In the genomic region with DNA sequence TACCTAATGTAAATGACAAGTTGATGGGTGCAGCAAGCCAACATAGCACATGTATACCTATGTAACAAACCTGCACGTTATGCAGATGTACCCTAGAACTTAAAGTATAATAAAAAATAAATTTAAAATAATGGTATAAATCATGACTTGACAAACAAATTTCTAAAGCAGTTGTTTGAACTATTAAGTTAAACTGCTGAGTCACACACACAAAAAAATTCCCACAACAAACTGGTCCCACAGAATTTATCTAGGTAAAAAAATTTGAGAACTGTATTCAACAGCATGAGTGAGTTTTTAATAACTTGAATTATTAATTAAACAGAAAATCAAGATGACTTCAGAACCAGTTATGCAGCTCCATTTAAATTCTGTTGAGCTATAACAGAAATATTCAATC, we compare ENCODE assay signal across 21 cellular contexts.
DNase-seq lines count a peak whose midpoint lies in the region; ATAC-seq, FAIRE-seq and TF ChIP-seq lines count a peak whose summit lies in the region.
"Had no signal": no experiment of that assay in that cellular context is flagged by ENCODE, and none has a peak within 500 bp of the region (broad histone marks: within the 10 kb centered on the region; RNA-seq: fewer than 3 reads in every experiment).

No MANE protein-coding gene starts in this region.

- no peak overlapping the region for H3K4me3 Mint-ChIP-seq in naive thymus-derived CD8-positive, alpha-beta T cell
- H3K4me3 Mint-ChIP-seq: B cell; CD4-positive, alpha-beta T cell; CD8-positive, alpha-beta T cell had no signal

- no peaks in the 10 kb centered on the region for H3K36me3 Mint-ChIP-seq in naive thymus-derived CD8-positive, alpha-beta T cell
- H3K36me3 Mint-ChIP-seq: CD8-positive, alpha-beta T cell had no signal

- peaks cover 4 to 13% of the 10 kb centered on the region in 2 experiments; a peak in 3 of 4 replicates for H3K79me1 ChIP-seq in IMR-90 (ENCODE audit: low read depth in 1 of 2, low read length in 2 of 2)

- no peak overlapping the region for H3K4me2 ChIP-seq in A549
- H3K4me2 ChIP-seq in IMR-90 (ENCODE audit: low read depth, low read length): no peak overlapping the region
- H3K4me2 ChIP-seq: BLaER1 treated with 17β-estradiol and CSF1 and Interleukin-3, amounts not matched to agents 10 nM and 100 nM had no signal

- TF ChIP-seq POLR2A in A549 (IDR thresholded peaks at IDR 0.05; ENCODE audit: low read length) (no peak), IMR-90 (IDR thresholded peaks at IDR 0.05; ENCODE audit: low read depth, low read length) (no peak)

- H3K18ac ChIP-seq in IMR-90 (ENCODE audit: low read depth, low read length): no peak overlapping the region

- H3K9ac ChIP-seq in IMR-90 (ENCODE audit: low read depth, low read length): no peak overlapping the region
- H3K9ac ChIP-seq: BLaER1 treated with 17β-estradiol and CSF1 and Interleukin-3, amounts not matched to agents 10 nM and 100 nM had no signal

- H4K5ac ChIP-seq in IMR-90 (ENCODE audit: low read depth, low read length): no peak overlapping the region

- H2BK120ac ChIP-seq in IMR-90 (ENCODE audit: low read depth, low read length): no peak overlapping the region

- H3K4me1 ChIP-seq in A549: no peaks in the 10 kb centered on the region
- H3K4me1 ChIP-seq in IMR-90 (ENCODE audit: control insufficient read depth, insufficient read depth, low read length): no peaks in the 10 kb centered on the region
- no peaks in the 10 kb centered on the region for H3K4me1 ChIP-seq in ascending aorta
- H3K4me1 ChIP-seq: Caco-2 had no signal

- H3K4me1 Mint-ChIP-seq in naive thymus-derived CD8-positive, alpha-beta T cell: no peaks in the 10 kb centered on the region
- H3K4me1 Mint-ChIP-seq: B cell had no signal

- no peak overlapping the region for H2AK9ac ChIP-seq in IMR-90 (replicated peaks; ENCODE audit: low read depth, low read length, poor library complexity)

- H2BK15ac ChIP-seq in IMR-90 (ENCODE audit: low read depth, low read length): no peak overlapping the region

- ATAC-seq in A549 (no peak), IMR-90 (ENCODE audit: low read depth) (no peak)
- no peak for ATAC-seq in naive thymus-derived CD8-positive, alpha-beta T cell
- ATAC-seq: CD8-positive, alpha-beta T cell had no signal

- intact Hi-C loops in IMR-90 (cut with micrococcal nuclease): no loop called here
- intact Hi-C loops in ascending aorta (cut with DNase I): no loop called here

- no TSS peak for BruUV-seq in IMR-90 (replicated peaks; lab: Mats Ljungman, UMichigan)

- H3K9me3 Mint-ChIP-seq in naive thymus-derived CD8-positive, alpha-beta T cell: peaks cover 5 to 36% (median 14%) of the 10 kb centered on the region in 9 donors

- H2AFZ ChIP-seq in IMR-90 (replicated peaks; ENCODE audit: low read length, poor library complexity): no peak overlapping the region

- H3K27me3 Mint-ChIP-seq in naive thymus-derived CD8-positive, alpha-beta T cell: peaks cover 0 to 6% (median 0%) of the 10 kb centered on the region in 5 donors
- H3K27me3 Mint-ChIP-seq: B cell; CD4-positive, alpha-beta T cell had no signal

- H4K8ac ChIP-seq in IMR-90 (ENCODE audit: low read depth in 2 of 2, low read length in 2 of 2): no peak overlapping the region

- DNase-seq in A549 (ENCODE audit: low read depth in 1 of 2, low spot score in 1 of 2): no peak
- DNase-seq in IMR-90: no peak
- DNase-seq in naive thymus-derived CD8-positive, alpha-beta T cell: no peak
- no peak for DNase-seq in ascending aorta (ENCODE audit: low spot score in 2 of 2)
- DNase-seq: 8988T; AML-193; Caco-2; Calu3; CD4-positive, alpha-beta T cell; CD8-positive, alpha-beta T cell; DMS79 treated with DMSO at 0.1 percent for 48 hours; GF-D8 had no signal

- POLR2A ChIA-PET in A549 (lab: Yijun Ruan, JAX) (no interaction called here), IMR-90 (lab: Charles Lee; ENCODE audit: unreplicated experiment) (no interaction called here)
- POLR2A ChIA-PET in naive thymus-derived CD8-positive, alpha-beta T cell (lab: Charles Lee): no interaction called here

- no peaks in the 10 kb centered on the region; the same call in 1 of the 2 replicates for H4K20me1 ChIP-seq in IMR-90 (ENCODE audit: insufficient read depth, low read length)
- H4K20me1 ChIP-seq: BLaER1 treated with 17β-estradiol and CSF1 and Interleukin-3, amounts not matched to agents 10 nM and 100 nM had no signal

- H3K56ac ChIP-seq in IMR-90 (ENCODE audit: extremely low read depth, insufficient read depth, low read length): no peak overlapping the region

- H3K14ac ChIP-seq in IMR-90 (replicated peaks; ENCODE audit: low read depth, low read length): no peak overlapping the region

- dilution Hi-C loops in IMR-90 (cut with HindIII; ENCODE audit: low sequenced_read_pairs, unreplicated experiment): no loop called here

- H3K27ac Mint-ChIP-seq in naive thymus-derived CD8-positive, alpha-beta T cell: no peak overlapping the region
- H3K27ac Mint-ChIP-seq: B cell; CD4-positive, alpha-beta T cell; CD8-positive, alpha-beta T cell had no signal

- H3K27me3 ChIP-seq in IMR-90 (ENCODE audit: control insufficient read depth, insufficient read depth, low read length) (no peaks in the 10 kb centered on the region), ascending aorta (no peaks in the 10 kb centered on the region)
- H3K27me3 ChIP-seq: BLaER1 treated with 17β-estradiol and CSF1 and Interleukin-3, amounts not matched to agents 10 nM and 100 nM had no signal

- no peak overlapping the region for H3K23ac ChIP-seq in IMR-90 (ENCODE audit: low read depth, low read length)

- no peaks in the 10 kb centered on the region for H3K9me1 ChIP-seq in IMR-90 (ENCODE audit: insufficient read depth, low read length)

- in situ Hi-C loops in IMR-90 (cut with MboI; ENCODE audit: low sequenced_read_pairs): no loop called here

- H3K4me3 ChIP-seq in A549 (no peak overlapping the region), IMR-90 (ENCODE audit: insufficient read depth, low read depth, low read length) (no peak overlapping the region), ascending aorta (no peak overlapping the region)
- H3K4me3 ChIP-seq: BLaER1 treated with 17β-estradiol and CSF1 and Interleukin-3, amounts not matched to agents 10 nM and 100 nM had no signal

- H3K9me3 ChIP-seq in A549 (no peaks in the 10 kb centered on the region), IMR-90 (ENCODE audit: control insufficient read depth, insufficient read depth, low read length) (no peaks in the 10 kb centered on the region), ascending aorta (no peaks in the 10 kb centered on the region)

- TF ChIP-seq CTCF in A549 (IDR thresholded peaks at IDR 0.05) (no peak), IMR-90 (conservative IDR thresholded peaks at IDR 0.05; ENCODE audit: low read depth, low read length) (no peak), ascending aorta (IDR thresholded peaks at IDR 0.05) (no peak)

- no peaks in the 10 kb centered on the region for H3K36me3 ChIP-seq in IMR-90 (ENCODE audit: control insufficient read depth, insufficient read depth, low read length)
- no peaks in the 10 kb centered on the region for H3K36me3 ChIP-seq in ascending aorta
- H3K36me3 ChIP-seq: BLaER1 treated with 17β-estradiol and CSF1 and Interleukin-3, amounts not matched to agents 10 nM and 100 nM had no signal

- CTCF ChIA-PET in A549 (lab: Yijun Ruan, JAX) (no interaction called here), IMR-90 (lab: Yijun Ruan, JAX) (no interaction called here)

- H3K4ac ChIP-seq in IMR-90 (ENCODE audit: low read depth, low read length): no peak overlapping the region

- H3K27ac ChIP-seq in A549: no peak overlapping the region
- no peak overlapping the region for H3K27ac ChIP-seq in IMR-90 (ENCODE audit: insufficient read depth, low read length)
- no peak overlapping the region for H3K27ac ChIP-seq in ascending aorta
- H3K27ac ChIP-seq: BLaER1 treated with 17β-estradiol and CSF1 and Interleukin-3, amounts not matched to agents 10 nM and 100 nM; C4-2B had no signal

- H2BK5ac ChIP-seq in IMR-90 (ENCODE audit: low read depth, low read length, poor library complexity, severe bottlenecking): no peak overlapping the region

- no peak overlapping the region for H2AK5ac ChIP-seq in IMR-90 (ENCODE audit: low read depth, low read length)

- WGBS in A549 (ENCODE audit: missing lambda C conversion rate): 31% methylated on average over 1 of the region's 1 CpG
- no CpG with 5 or more reads among the region's 1 CpG for WGBS in IMR-90 (ENCODE audit: extremely low coverage in 2 of 2, insufficient read length in 1 of 2), 2 experiments

- no peak for FAIRE-seq in A549 (lab: Jason Lieb, UNC)
- FAIRE-seq in islet of Langerhans (lab: Jason Lieb, UNC): peak; percentile 17
- FAIRE-seq: A204.1, D721Med, G401.6, GM12891, GM19239 had no signal

- TF ChIP-seq RAD21 in A549 (conservative IDR thresholded peaks at IDR 0.05 in 1 of 2, IDR thresholded peaks at IDR 0.05 in 1 of 2): no peak
- TF ChIP-seq RAD21 in IMR-90 (IDR thresholded peaks at IDR 0.05; ENCODE audit: low read length): no peak

- TF ChIP-seq EP300 in A549 (IDR thresholded peaks at IDR 0.05): no peak

- no peak overlapping the region for H2BK20ac ChIP-seq in IMR-90 (ENCODE audit: low read depth, low read length)

- H4K91ac ChIP-seq in IMR-90 (ENCODE audit: insufficient read depth, low read depth, low read length): no peak overlapping the region

TF ChIP-seq in A549, 52 proteins besides CTCF, POLR2A, EP300 and RAD21:
- 0 out of 2 replicates have a peak, but pooled peaks have one; percentile 53 for TF ChIP-seq NFE2L2 (conservative IDR thresholded peaks at IDR 0.05; ENCODE audit: low read length)
- TF ChIP-seq NR3C1 (IDR thresholded peaks at IDR 0.05): no peak

TF ChIP-seq in IMR-90, 13 proteins besides CTCF, POLR2A, EP300 and RAD21:
- TF ChIP-seq CHD1 (IDR thresholded peaks at IDR 0.05; ENCODE audit: low read depth, low read length) (no peak), BHLHE40 (IDR thresholded peaks at IDR 0.05; ENCODE audit: low read depth, low read length) (no peak), SMC3 (IDR thresholded peaks at IDR 0.05; ENCODE audit: low read depth, low read length) (no peak), MXI1 (IDR thresholded peaks at IDR 0.05; ENCODE audit: borderline replicate concordance, low read depth, low read length) (no peak), RCOR1 (IDR thresholded peaks at IDR 0.05; ENCODE audit: insufficient replicate concordance, low read length) (no peak), NFE2L2 (IDR thresholded peaks at IDR 0.05; ENCODE audit: low read depth, low read length) (peak; percentile 84), CEBPB (IDR thresholded peaks at IDR 0.05; ENCODE audit: low read depth, low read length) (no peak)
